ENCODE assay signal across 7 cellular contexts in genomic region chr20:50763550-50764458, GRCh38. TPM values are rescaled to one million over a fixed set of nuclear protein-coding genes. Genes with fewer than 3 reads are reported as not detected.
DNase-seq lines count a peak whose midpoint lies in the region; ATAC-seq, FAIRE-seq and TF ChIP-seq lines count a peak whose summit lies in the region.
"Not testable (repeated sequence)": the region's sequence is repeated elsewhere in the genome, so short reads cannot be mapped to it uniquely, and the experiment has no call there.

No MANE protein-coding gene starts in this region.

- intact Hi-C loops in HCT116 (cut with micrococcal nuclease): loop anchor here (2.0 kb wide), 1 partner anchor 33 kb away; the partner anchor contains the start of gene PARD6B
- intact Hi-C loops in kidney (cut with DNase I): not testable (repeated sequence)

- H3K9ac ChIP-seq in HCT116 (ENCODE audit: low read length): peak overlapping the region; percentile 62
- not testable (repeated sequence) for H3K9ac ChIP-seq in endodermal cell (ENCODE audit: extremely low read depth, low read length, poor library complexity, severe bottlenecking); kidney (ENCODE audit: low read length in 2 of 2)

- BruUV-seq in HCT116 (replicated peaks; lab: Mats Ljungman, UMichigan): not testable (repeated sequence)

- peaks cover 13% of the 10 kb centered on the region for H3K27me3 Mint-ChIP-seq in activated CD8-positive, alpha-beta memory T cell treated with anti-CD3 and anti-CD28 coated beads, Interleukin-2, amount 10 ng/mL, durations not matched to agents 7 days and 5 days
- H3K27me3 Mint-ChIP-seq in endodermal cell (ENCODE audit: insufficient read depth); mesothelial cell of epicardium (ENCODE audit: low read depth): not testable (repeated sequence)

- not testable (repeated sequence) for H3K9me2 ChIP-seq in HCT116 (ENCODE audit: insufficient read depth)

- RAD21 ChIA-PET in HCT116 (lab: Charles Lee; ENCODE audit: low non-redundant PET in 1 of 2, low total read pairs in 2 of 2, uncharacterized antibody in 2 of 2, unreplicated experiment in 2 of 2): not testable (repeated sequence)

- not testable (repeated sequence) for H3K27me3 ChIP-seq in HCT116 (ENCODE audit: insufficient read depth, low read length); endodermal cell (ENCODE audit: control insufficient read depth, insufficient read depth, low read length, poor library complexity, severe bottlenecking)

- not testable (repeated sequence) for H3K36me3 ChIP-seq in HCT116 (ENCODE audit: control insufficient read depth in 1 of 2, insufficient read depth in 2 of 2, low read length in 2 of 2); endodermal cell (ENCODE audit: control insufficient read depth, insufficient read depth, low read length); kidney (ENCODE audit: control insufficient read depth in 1 of 2, insufficient read depth in 2 of 2, low read length in 2 of 2)

- not testable (repeated sequence) for H3K36me3 Mint-ChIP-seq in activated CD8-positive, alpha-beta memory T cell treated with anti-CD3 and anti-CD28 coated beads, Interleukin-2, amount 10 ng/mL, durations not matched to agents 7 days and 5 days; endodermal cell (ENCODE audit: low read depth); mesothelial cell of epicardium

- H4K20me1 ChIP-seq in HCT116 (ENCODE audit: insufficient read depth): not testable (repeated sequence)

- DNase-seq in HCT116 (ENCODE audit: low read depth, low spot score); kidney: not testable (repeated sequence)
- DNase-seq in NCI-H2196 treated with DMSO at 0.1 percent for 48 hours (lab: John Stamatoyannopoulos, UW; ENCODE audit: unreplicated experiment): peak; percentile 45
- DNase-seq in activated CD8-positive, alpha-beta memory T cell treated with anti-CD3 and anti-CD28 coated beads, Interleukin-2, amount 10 ng/mL, durations not matched to agents 7 days and 5 days: peak; percentile 22
- DNase-seq in endodermal cell: peak; percentile 51
- peak in 1 of 2 experiments; percentile 16 for DNase-seq in mesothelial cell of epicardium (ENCODE audit: low spot score in 2 of 2, unreplicated experiment in 2 of 2)
- peak; percentile 5 for DNase-seq in stimulated activated CD8-positive, alpha-beta memory T cell treated with anti-CD3 and anti-CD28 coated beads, Interleukin-4, amount 100 ng/mL, for 48 hours

- peak; percentile 8; the same call in 1 of the 2 replicates for ATAC-seq in HCT116
- not testable (repeated sequence) for ATAC-seq in activated CD8-positive, alpha-beta memory T cell treated with anti-CD3 and anti-CD28 coated beads, Interleukin-2, amount 10 ng/mL, durations not matched to agents 7 days and 5 days

- not testable (repeated sequence) for FAIRE-seq in kidney (lab: Jason Lieb, UNC)

- peak overlapping the region in 1 of 2 experiments; percentile 28; a peak in 1 of 4 replicates for H3K4me3 ChIP-seq in HCT116 (replicated peaks in 1 of 2; ENCODE audit: low read depth in 1 of 2, low read length in 2 of 2)
- H3K4me3 ChIP-seq in endodermal cell (ENCODE audit: low read length); kidney (ENCODE audit: low read length in 2 of 2): not testable (repeated sequence)

- TF ChIP-seq CTCF in HCT116 (IDR thresholded peaks at IDR 0.05 in 2 of 3, conservative IDR thresholded peaks at IDR 0.05 in 1 of 3; ENCODE audit: borderline replicate concordance in 1 of 3, insufficient read depth in 1 of 3, low read depth in 2 of 3, low read length in 2 of 3); endodermal cell (conservative IDR thresholded peaks at IDR 0.05); kidney (IDR thresholded peaks at IDR 0.05; ENCODE audit: borderline replicate concordance, extremely low read depth, insufficient read depth); mesothelial cell of epicardium (IDR thresholded peaks at IDR 0.05; ENCODE audit: unreplicated experiment): not testable (repeated sequence)

- CTCF ChIA-PET in HCT116 (lab: Charles Lee): interaction anchor here (0.6 to 5.2 kb wide), 4 partner anchors 14 to 167 kb away, joined by 3 to 27 read pairs (median 6); partner anchors contain the start of gene BCAS4
- CTCF ChIA-PET in activated CD8-positive, alpha-beta memory T cell treated with anti-CD3 and anti-CD28 coated beads, Interleukin-2, amount 10 ng/mL, durations not matched to agents 7 days and 5 days (lab: Charles Lee): interaction anchor here (0.6 to 0.9 kb wide), 2 partner anchors 14 to 821 kb away, joined by 5 to 6 read pairs; no protein-coding TSS in a partner anchor

- H3K27ac Mint-ChIP-seq in activated CD8-positive, alpha-beta memory T cell treated with anti-CD3 and anti-CD28 coated beads, Interleukin-2, amount 10 ng/mL, durations not matched to agents 7 days and 5 days: not testable (repeated sequence)
- H3K27ac Mint-ChIP-seq in endodermal cell: peak overlapping the region; percentile 35
- H3K27ac Mint-ChIP-seq in mesothelial cell of epicardium: peak overlapping the region; percentile 87

- TF ChIP-seq RAD21 in HCT116 (IDR thresholded peaks at IDR 0.05; ENCODE audit: low read depth): not testable (repeated sequence)

- TF ChIP-seq POLR2A in HCT116 (IDR thresholded peaks at IDR 0.05; ENCODE audit: borderline replicate concordance, extremely low read depth, insufficient read depth, insufficient read length): not testable (repeated sequence)

- H3K4me2 ChIP-seq in HCT116 (ENCODE audit: low read length): peak overlapping the region; percentile 64

- not testable (repeated sequence) for H3K4me1 Mint-ChIP-seq in activated CD8-positive, alpha-beta memory T cell treated with anti-CD3 and anti-CD28 coated beads, Interleukin-2, amount 10 ng/mL, durations not matched to agents 7 days and 5 days
- H3K4me1 Mint-ChIP-seq in endodermal cell: peaks cover 31% of the 10 kb centered on the region
- H3K4me1 Mint-ChIP-seq in mesothelial cell of epicardium: peaks cover 44% of the 10 kb centered on the region

- H3K9me3 Mint-ChIP-seq in activated CD8-positive, alpha-beta memory T cell treated with anti-CD3 and anti-CD28 coated beads, Interleukin-2, amount 10 ng/mL, durations not matched to agents 7 days and 5 days (ENCODE audit: low read depth); endodermal cell; mesothelial cell of epicardium: not testable (repeated sequence)

- H3K4me1 ChIP-seq in HCT116 (ENCODE audit: control insufficient read depth in 1 of 2, insufficient read depth in 2 of 2, low read length in 2 of 2) (peaks cover 58 to 84% of the 10 kb centered on the region in 2 experiments), endodermal cell (ENCODE audit: control insufficient read depth, insufficient read depth, low read length) (peaks cover 13% of the 10 kb centered on the region)
- not testable (repeated sequence) for H3K4me1 ChIP-seq in kidney (ENCODE audit: control insufficient read depth in 1 of 2, insufficient read depth in 1 of 2, low read depth in 1 of 2, low read length in 2 of 2)

- not testable (repeated sequence) for H3K79me2 ChIP-seq in HCT116 (ENCODE audit: insufficient read depth, low read length)

- POLR2A ChIA-PET in HCT116 (lab: Charles Lee): interaction anchor here (0.6 to 1.2 kb wide), 2 partner anchors 27 to 34 kb away, joined by 3 to 4 read pairs; no protein-coding TSS in a partner anchor

- H3K9me3 ChIP-seq in HCT116 (ENCODE audit: control insufficient read depth in 1 of 2, insufficient read depth in 1 of 2, low read depth in 1 of 2, low read length in 2 of 2); endodermal cell (ENCODE audit: control insufficient read depth, low read length); kidney (ENCODE audit: control insufficient read depth in 1 of 2, low read length in 2 of 2): not testable (repeated sequence)

- H3K4me3 Mint-ChIP-seq in activated CD8-positive, alpha-beta memory T cell treated with anti-CD3 and anti-CD28 coated beads, Interleukin-2, amount 10 ng/mL, durations not matched to agents 7 days and 5 days; endodermal cell; mesothelial cell of epicardium: not testable (repeated sequence)

- peak overlapping the region; percentile 92 for H3K27ac ChIP-seq in HCT116 (ENCODE audit: low read depth, low read length)
- H3K27ac ChIP-seq in endodermal cell (ENCODE audit: low read depth, low read length): not testable (repeated sequence)
- peak overlapping the region; percentile 70 to 89 for H3K27ac ChIP-seq in kidney (ENCODE audit: low read depth in 2 of 2, low read length in 2 of 2)

- not testable (repeated sequence) for H2AFZ ChIP-seq in HCT116 (ENCODE audit: low read depth, low read length, poor library complexity, severe bottlenecking)

- WGBS in endodermal cell (ENCODE audit: insufficient coverage in 1 of 2, insufficient read length in 1 of 2), 2 experiments: 93 to 96% methylated on average over 18 to 20 of the region's 20 CpGs

TF ChIP-seq in HCT116, 20 proteins besides CTCF, POLR2A, EP300 and RAD21:
- peak; percentile 50; the same call in 1 of the 2 replicates for TF ChIP-seq JUND (IDR thresholded peaks at IDR 0.05)
- peak; percentile 48; the same call in 1 of the 2 replicates for TF ChIP-seq MAX (IDR thresholded peaks at IDR 0.05)

RNA-seq across cellular contexts. Expression of gene BCAS4, which starts 31.1 kb away (rescaled TPM):
- total RNA-seq in HCT116 (2021; ENCODE audit: unreplicated experiment) (18.9 TPM), endodermal cell (10 to 100 TPM in 1 of 2 donors, 1 to 10 TPM in 1; 9.5 to 25.2 TPM), kidney (10.6 TPM), mesothelial cell of epicardium (12.9 to 15.9 TPM (median 15.2 TPM) in 3 replicates)
- polyA plus RNA-seq in HCT116 (2012): 18.3 and 18.6 TPM in 2 replicates
- total RNA-seq in activated CD8-positive, alpha-beta memory T cell treated with anti-CD3 and anti-CD28 coated beads, Interleukin-2, amount 10 ng/mL, durations not matched to agents 7 days and 5 days: 10 to 100 TPM; 37.6 to 44.8 TPM
- polyA plus RNA-seq in endodermal cell (2013, experiment 1 of 2): 10.0 TPM
- polyA plus RNA-seq in endodermal cell (2013, experiment 2 of 2): 10.5 TPM
- polyA plus RNA-seq in kidney (ENCODE audit: insufficient read depth, low read depth, low replicate concordance): 17.1 TPM

RNA-seq across cellular contexts. Expression of gene PARD6B, which starts 32.4 kb away (rescaled TPM):
- total RNA-seq in HCT116 (2021; ENCODE audit: unreplicated experiment) (41.3 TPM), endodermal cell (10 to 100 TPM; 29.0 to 36.7 TPM), kidney (72.0 TPM), mesothelial cell of epicardium (52.2 to 59.5 TPM (median 53.0 TPM) in 3 replicates)
- 3.1 and 5.0 TPM in 2 replicates for polyA plus RNA-seq in HCT116 (2012)
- total RNA-seq in activated CD8-positive, alpha-beta memory T cell treated with anti-CD3 and anti-CD28 coated beads, Interleukin-2, amount 10 ng/mL, durations not matched to agents 7 days and 5 days: 1 to 10 TPM; 4.2 to 4.6 TPM
- polyA plus RNA-seq in endodermal cell (2013, experiment 1 of 2): 5.8 TPM
- polyA plus RNA-seq in endodermal cell (2013, experiment 2 of 2): 7.0 TPM
- polyA plus RNA-seq in kidney (ENCODE audit: insufficient read depth, low read depth, low replicate concordance): 9.2 TPM
